11 cellular contexts compared by ENCODE assay signal in the genomic region with DNA sequence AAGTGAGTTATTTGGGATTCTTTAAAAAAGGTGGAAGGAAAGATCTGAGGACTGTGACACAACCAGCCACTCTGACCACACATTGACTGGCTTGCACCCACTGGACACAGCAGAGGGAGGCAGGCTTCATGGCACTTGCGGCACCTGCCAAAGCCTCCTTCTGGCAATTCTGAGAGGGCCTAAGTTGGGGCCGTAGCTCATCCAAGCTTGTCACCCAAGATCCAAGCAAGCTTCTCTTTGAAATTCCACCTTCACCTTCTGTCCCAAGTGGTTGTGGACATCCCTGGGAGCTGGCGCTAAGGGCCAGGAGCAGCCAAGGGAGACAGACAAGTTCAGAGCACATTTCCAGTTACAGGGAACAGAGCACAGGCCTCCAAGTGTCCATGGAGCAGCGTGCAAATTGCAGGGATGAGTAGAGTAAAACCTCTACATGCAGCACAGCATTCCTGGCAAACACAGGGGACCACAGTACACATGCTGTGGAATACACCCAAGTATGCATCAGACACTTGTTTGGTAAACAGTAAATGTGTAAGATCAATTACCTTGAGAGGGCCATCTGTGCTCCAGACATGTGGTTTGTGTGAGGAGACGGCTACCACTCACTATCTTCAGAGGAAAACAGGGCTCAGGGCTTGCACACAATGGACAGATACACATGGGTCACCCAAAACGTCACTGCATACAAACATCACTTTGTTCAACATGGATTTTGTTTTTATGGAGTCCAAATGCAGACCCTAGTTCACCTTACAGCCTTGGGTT. TPM values are rescaled to one million over a fixed set of nuclear protein-coding genes. Genes with fewer than 3 reads are reported as not detected.
"Had no signal": no experiment of that assay in that cellular context is flagged by ENCODE, and none has a peak within 500 bp of the region (broad histone marks: within the 10 kb centered on the region; RNA-seq: fewer than 3 reads in every experiment).

No MANE protein-coding gene starts in this region.

RNA-seq across cellular contexts. Expression of a gene that starts 4.8 kb away (rescaled TPM):
- total RNA-seq: activated CD4-positive, alpha-beta memory T cell treated with anti-CD3 and anti-CD28 coated beads, Interleukin-2, amount 10 ng/mL, durations not matched to agents 7 days and 5 days; activated CD8-positive, alpha-beta memory T cell treated with anti-CD3 and anti-CD28 coated beads, Interleukin-2, amount 10 ng/mL, durations not matched to agents 7 days and 5 days; activated naive CD8-positive, alpha-beta T cell treated with anti-CD3 and anti-CD28 coated beads for 36 hours; bronchial epithelial cell; cerebellum; MCF 10A; NCI-H460; Right ventricle myocardium inferior; T-helper 1 cell treated with Interleukin-12 subunit alpha and Interleukin-12 subunit beta and Interleukin-4 antibody, amounts not matched to agents 30 ng/mL and 1 ng/mL, for 36 hours; T-helper 2 cell treated with Interferon-gamma antibody and Interleukin-4, amounts not matched to agents 100 ng/mL and 5 ng/mL, for 36 hours had no signal

RNA-seq across cellular contexts. Expression of a gene that starts 26.3 kb away (rescaled TPM):
- total RNA-seq: activated CD4-positive, alpha-beta memory T cell treated with anti-CD3 and anti-CD28 coated beads, Interleukin-2, amount 10 ng/mL, durations not matched to agents 7 days and 5 days; activated CD8-positive, alpha-beta memory T cell treated with anti-CD3 and anti-CD28 coated beads, Interleukin-2, amount 10 ng/mL, durations not matched to agents 7 days and 5 days; activated naive CD8-positive, alpha-beta T cell treated with anti-CD3 and anti-CD28 coated beads for 36 hours; cerebellum; MCF 10A; NCI-H460; Peyer's patch; Right ventricle myocardium inferior; T-helper 1 cell treated with Interleukin-12 subunit alpha and Interleukin-12 subunit beta and Interleukin-4 antibody, amounts not matched to agents 30 ng/mL and 1 ng/mL, for 36 hours; T-helper 2 cell treated with Interferon-gamma antibody and Interleukin-4, amounts not matched to agents 100 ng/mL and 5 ng/mL, for 36 hours had no signal
